Comparison of ENCODE assay signal across 18 cellular contexts in genomic region chr4:87492617-87493016, GRCh38. TPM values are rescaled to one million over a fixed set of nuclear protein-coding genes. Genes with fewer than 3 reads are reported as not detected.
A peak's percentile ranks its signal among the peaks of the same experiment; 100 is the strongest.
DNase-seq lines count a peak whose midpoint lies in the region; ATAC-seq and TF ChIP-seq lines count a peak whose summit lies in the region.
"Had no signal": no experiment of that assay in that cellular context is flagged by ENCODE, and none has a peak within 500 bp of the region (broad histone marks: within the 10 kb centered on the region; RNA-seq: fewer than 3 reads in every experiment).

No MANE protein-coding gene starts in this region.

- TF ChIP-seq CTCF in gastroesophageal sphincter (IDR thresholded peaks at IDR 0.05) (no peak), GM23338 (conservative IDR thresholded peaks at IDR 0.05; ENCODE audit: low read depth in 2 of 2) (no peak)

- H3K27ac Mint-ChIP-seq in GM23338: no peak overlapping the region
- H3K27ac Mint-ChIP-seq in activated naive CD4-positive, alpha-beta T cell treated with anti-CD3 and anti-CD28 coated beads, Interleukin-2, amount 50 U/mL, for 72 hours: no peak overlapping the region
- H3K27ac Mint-ChIP-seq: activated CD4-positive, alpha-beta T cell treated with anti-CD3 and anti-CD28 coated beads, Interleukin-2, amount 10 ng/mL, durations not matched to agents 7 days and 5 days; CD4-positive, alpha-beta memory T cell; natural killer cell; stimulated activated naive B cell treated with anti-CD40 and anti-IgM and Interleukin-4, amounts not matched to agents 10 μg/mL and 1 μg/mL and 100 μg/mL, for 72 hours had no signal

- no peaks in the 10 kb centered on the region for H3K79me2 ChIP-seq in ACC112 (ENCODE audit: control insufficient read depth, insufficient read depth, low read length, unreplicated experiment)
- H3K79me2 ChIP-seq in GM23338 (replicated peaks; ENCODE audit: insufficient read depth): no peaks in the 10 kb centered on the region

- peaks cover 0 to 13% (median 0%) of the 10 kb centered on the region in 3 donors for H3K9me3 ChIP-seq in gastroesophageal sphincter

- H4K20me1 ChIP-seq in GM23338 (replicated peaks; ENCODE audit: insufficient read depth): no peaks in the 10 kb centered on the region

- H3K27ac ChIP-seq in ACC112 (ENCODE audit: low read depth, low read length) (peak overlapping the region; percentile 21; the same call in 1 of the 2 replicates), gastroesophageal sphincter (peak overlapping the region; percentile 62 to 77 (median 70)), GM23338 (ENCODE audit: low read depth) (no peak overlapping the region)

- no peak overlapping the region for H3K4me3 Mint-ChIP-seq in GM23338
- H3K4me3 Mint-ChIP-seq: activated CD4-positive, alpha-beta T cell treated with anti-CD3 and anti-CD28 coated beads, Interleukin-2, amount 10 ng/mL, durations not matched to agents 7 days and 5 days; CD4-positive, alpha-beta memory T cell; natural killer cell; stimulated activated naive B cell treated with anti-CD40 and anti-IgM and Interleukin-4, amounts not matched to agents 10 μg/mL and 1 μg/mL and 100 μg/mL, for 72 hours had no signal

- no peaks in the 10 kb centered on the region for H3F3A ChIP-seq in GM23338 (replicated peaks; ENCODE audit: low read depth)

- H3K27me3 ChIP-seq in ACC112 (ENCODE audit: insufficient read depth, low read length) (no peaks in the 10 kb centered on the region), gastroesophageal sphincter (no peaks in the 10 kb centered on the region), GM23338 (ENCODE audit: insufficient read depth) (no peaks in the 10 kb centered on the region)

- peaks cover 34% of the 10 kb centered on the region for H3K36me3 Mint-ChIP-seq in GM23338 (ENCODE audit: low read depth)
- H3K36me3 Mint-ChIP-seq in activated naive CD4-positive, alpha-beta T cell treated with anti-CD3 and anti-CD28 coated beads, Interleukin-2, amount 50 U/mL, for 72 hours: peaks cover 7 to 9% of the 10 kb centered on the region in 2 donors
- H3K36me3 Mint-ChIP-seq: natural killer cell had no signal

- WGBS in gastroesophageal sphincter (ENCODE audit: low coverage in 1 of 2), 2 donors: 10 to 36% methylated on average over 3 of the region's 3 CpGs

- DNase-seq in astrocyte of the hippocampus (ENCODE audit: low read depth, low spot score) (peak; percentile 41), putamen (ENCODE audit: low spot score) (peak; percentile 12), GM23338 (ENCODE audit: low spot score) (no peak), dedifferentiated amniotic fluid mesenchymal stem cell (ENCODE audit: extremely low spot score) (no peak), NCI-H524 (lab: John Stamatoyannopoulos, UW) (no peak)
- no peak for DNase-seq in activated naive CD4-positive, alpha-beta T cell treated with anti-CD3 and anti-CD28 coated beads, Interleukin-2, amount 50 U/mL, for 72 hours (ENCODE audit: low spot score in 2 of 2)
- DNase-seq: activated CD4-positive, alpha-beta T cell treated with anti-CD3 and anti-CD28 coated beads, Interleukin-2, amount 10 ng/mL, durations not matched to agents 7 days and 5 days; activated gamma-delta T cell; CD4-positive, alpha-beta memory T cell; DMS79 treated with DMSO at 0.1 percent for 48 hours; natural killer cell; NCI-H1436; RPMI8226; stimulated activated naive B cell treated with anti-CD40 and anti-IgM and Interleukin-4, amounts not matched to agents 10 μg/mL and 1 μg/mL and 100 μg/mL, for 72 hours had no signal

- peaks cover 31% of the 10 kb centered on the region for H3K9me3 Mint-ChIP-seq in GM23338
- peaks cover 0 to 9% of the 10 kb centered on the region in 2 donors for H3K9me3 Mint-ChIP-seq in activated naive CD4-positive, alpha-beta T cell treated with anti-CD3 and anti-CD28 coated beads, Interleukin-2, amount 50 U/mL, for 72 hours
- H3K9me3 Mint-ChIP-seq: natural killer cell had no signal

- H3K4me3 ChIP-seq in ACC112 (ENCODE audit: low read depth, low read length): no peak overlapping the region
- no peak overlapping the region for H3K4me3 ChIP-seq in gastroesophageal sphincter
- no peak overlapping the region for H3K4me3 ChIP-seq in GM23338
- H3K4me3 ChIP-seq: lung had no signal

- peaks cover 35% of the 10 kb centered on the region for H3K9me2 ChIP-seq in GM23338 (ENCODE audit: insufficient read depth)

- H3K4me1 Mint-ChIP-seq in GM23338: peaks cover 20% of the 10 kb centered on the region
- H3K4me1 Mint-ChIP-seq: CD4-positive, alpha-beta memory T cell; natural killer cell had no signal

- TF ChIP-seq POLR2A in gastroesophageal sphincter (IDR thresholded peaks at IDR 0.05): no peak

- peak; percentile 29 for ATAC-seq in gastroesophageal sphincter
- no peak for ATAC-seq in GM23338
- ATAC-seq in activated naive CD4-positive, alpha-beta T cell treated with anti-CD3 and anti-CD28 coated beads, Interleukin-2, amount 50 U/mL, for 72 hours: no peak
- ATAC-seq: natural killer cell; stimulated activated naive B cell treated with anti-CD40 and anti-IgM and Interleukin-4, amounts not matched to agents 10 μg/mL and 1 μg/mL and 100 μg/mL, for 72 hours had no signal

- H3K4me1 ChIP-seq in ACC112 (ENCODE audit: control insufficient read depth, insufficient read depth, low read length, unreplicated experiment) (no peaks in the 10 kb centered on the region), gastroesophageal sphincter (peaks cover 11 to 74% (median 13%) of the 10 kb centered on the region in 3 donors), GM23338 (ENCODE audit: insufficient read depth) (peaks cover 16% of the 10 kb centered on the region)

- peaks cover 5% of the 10 kb centered on the region for H3K27me3 Mint-ChIP-seq in GM23338 (ENCODE audit: insufficient read depth, low read depth, poor library complexity)
- H3K27me3 Mint-ChIP-seq: activated CD4-positive, alpha-beta T cell treated with anti-CD3 and anti-CD28 coated beads, Interleukin-2, amount 10 ng/mL, durations not matched to agents 7 days and 5 days; CD4-positive, alpha-beta memory T cell; stimulated activated naive B cell treated with anti-CD40 and anti-IgM and Interleukin-4, amounts not matched to agents 10 μg/mL and 1 μg/mL and 100 μg/mL, for 72 hours had no signal

- H2AFZ ChIP-seq in ACC112 (ENCODE audit: low read length, unreplicated experiment): no peak overlapping the region
- no peak overlapping the region for H2AFZ ChIP-seq in GM23338

- H3K36me3 ChIP-seq in ACC112 (ENCODE audit: insufficient read depth, low read length): no peaks in the 10 kb centered on the region
- H3K36me3 ChIP-seq in gastroesophageal sphincter: peaks cover 14 to 100% of the 10 kb centered on the region in 2 donors
- 0 out of 2 replicates have a peak, but pooled peaks cover 7% of the 10 kb centered on the region for H3K36me3 ChIP-seq in GM23338 (ENCODE audit: insufficient read depth)

- TF ChIP-seq EP300 in gastroesophageal sphincter (IDR thresholded peaks at IDR 0.05): no peak

- H3K4me2 ChIP-seq in GM23338: no peak overlapping the region

TF ChIP-seq in GM23338, 12 proteins besides CTCF, POLR2A, EP300 and RAD21 (continues in another document):
- TF ChIP-seq NANOG (IDR thresholded peaks at IDR 0.05; ENCODE audit: borderline replicate concordance) (no peak), REST (IDR thresholded peaks at IDR 0.05; ENCODE audit: unreplicated experiment) (no peak), POLR2AphosphoS5 (IDR thresholded peaks at IDR 0.05; ENCODE audit: low read depth) (no peak), EZH2phosphoT487 (IDR thresholded peaks at IDR 0.05; ENCODE audit: unreplicated experiment) (no peak), STAT1 (IDR thresholded peaks at IDR 0.05; ENCODE audit: unreplicated experiment) (no peak), ZNF331 (CRISPR knock-in tag; IDR thresholded peaks at IDR 0.05; ENCODE audit: low read depth) (no peak), EZH2 (IDR thresholded peaks at IDR 0.05; ENCODE audit: low read depth, unreplicated experiment) (no peak), JUNB (IDR thresholded peaks at IDR 0.05; ENCODE audit: unreplicated experiment) (no peak), ZNF114 (CRISPR knock-in tag; IDR thresholded peaks at IDR 0.05) (no peak), CREB1 (CRISPR knock-in tag; IDR thresholded peaks at IDR 0.05; ENCODE audit: low read depth) (no peak)

RNA-seq across cellular contexts. Expression of gene SPARCL1, which starts 36.6 kb away (rescaled TPM):
- total RNA-seq in gastroesophageal sphincter: 1,000 to 10,000 TPM; 1,558 to 2,335 (median 1,828) TPM
- 1.5 and 1.7 TPM in 2 replicates for total RNA-seq in GM23338 (2014; rRNA removed; shearing (Covaris generic))
- polyA plus RNA-seq in GM23338 (2016; fragmentation: Nextera tagmentation; extraction: Ambion mirVana): 1.7 and 2.4 TPM in 2 replicates
- not detected for total RNA-seq in activated naive CD4-positive, alpha-beta T cell treated with anti-CD3 and anti-CD28 coated beads, Interleukin-2, amount 50 U/mL, for 72 hours
- total RNA-seq: activated CD4-positive, alpha-beta T cell treated with anti-CD3 and anti-CD28 coated beads, Interleukin-2, amount 10 ng/mL, durations not matched to agents 7 days and 5 days; CD4-positive, alpha-beta memory T cell; MCF 10A; natural killer cell had no signal
- polyA plus RNA-seq: CD4-positive, alpha-beta memory T cell had no signal

Comparison
In these comparisons a context has a peak if more than half of its experiments do, and no peak if none do; other contexts are left out.
1. DNase-seq: peak in astrocyte of the hippocampus (single experiment) and putamen (single experiment); none in GM23338 (single experiment), activated naive CD4-positive, alpha-beta T cell treated with anti-CD3 and anti-CD28 coated beads, Interleukin-2, amount 50 U/mL, for 72 hours (0 of 2), dedifferentiated amniotic fluid mesenchymal stem cell (single experiment) and NCI-H524 (0 of 2).
2. RNA of gene SPARCL1, which starts 36.6 kb away (total RNA-seq): 1,558 to 2,335 TPM in gastroesophageal sphincter; 1.5 to 1.7 TPM in GM23338 and not detected in activated naive CD4-positive, alpha-beta T cell treated with anti-CD3 and anti-CD28 coated beads, Interleukin-2, amount 50 U/mL, for 72 hours; every median in the first group is over 100 times any median in the second.